21 cellular contexts compared by ENCODE assay signal in the genomic region with DNA sequence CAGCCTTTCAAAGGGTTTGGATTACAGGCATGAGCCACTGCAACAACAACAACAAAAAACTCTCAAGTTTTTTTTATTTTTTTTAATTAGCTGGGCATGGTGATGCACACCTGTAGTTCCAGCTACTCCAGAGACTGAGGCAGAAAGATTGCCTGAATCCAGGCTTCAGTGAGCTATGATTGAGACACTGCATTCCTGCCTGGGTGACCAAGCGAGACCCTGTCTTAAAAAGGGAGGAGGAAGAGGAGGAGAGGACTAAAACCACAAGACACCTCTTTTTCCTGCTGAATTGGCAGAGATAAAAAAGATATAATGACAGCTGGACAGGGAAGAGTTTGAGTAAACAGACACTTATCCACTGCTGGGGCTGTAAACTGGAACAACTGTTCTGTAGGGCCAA. TPM values are rescaled to one million over a fixed set of nuclear protein-coding genes. Genes with fewer than 3 reads are reported as not detected.
"Had no signal": no experiment of that assay in that cellular context is flagged by ENCODE, and none has a peak within 500 bp of the region (broad histone marks: within the 10 kb centered on the region; RNA-seq: fewer than 3 reads in every experiment).

No MANE protein-coding gene starts in this region.

- DNase-seq: activated CD4-positive, alpha-beta T cell treated with anti-CD3 and anti-CD28 coated beads for 48 hours; activated CD4-positive, alpha-beta T cell treated with anti-CD3 and anti-CD28 coated beads, Interleukin-2, amount 50 U/mL, for 48 hours; activated CD8-positive, alpha-beta memory T cell treated with anti-CD3 and anti-CD28 coated beads for 24 hours; activated effector memory CD4-positive, alpha-beta T cell treated with Interleukin-2 at 50 U/mL for 16 hours; activated naive CD4-positive, alpha-beta T cell treated with anti-CD3 and anti-CD28 coated beads for 36 hours; activated naive CD8-positive, alpha-beta T cell treated with anti-CD3 and anti-CD28 coated beads, Interleukin-2, amount 10 ng/mL, durations not matched to agents 7 days and 5 days; dorsolateral prefrontal cortex; effector memory CD4-positive, alpha-beta T cell; glutamatergic neuron; islet precursor cell; left colon; midbrain; naive thymus-derived CD4-positive, alpha-beta T cell; right lobe of liver; stimulated activated CD4-positive, alpha-beta T cell treated with anti-CD3 and anti-CD28 coated beads, Interleukin-12 subunit alpha, Interleukin-12 subunit beta, amount 100 ng/mL, for 4 hours; stimulated activated CD4-positive, alpha-beta T cell treated with anti-CD3 and anti-CD28 coated beads, Interleukin-4, amount 100 ng/mL, for 1 hour; stimulated activated naive CD8-positive, alpha-beta T cell treated with anti-CD3 and anti-CD28 coated beads, Interleukin-15, Interleukin-2, amounts not matched to agents 100 U/mL and 50 U/mL, for 24 hours; testis; transverse colon had no signal

- FAIRE-seq: frontal cortex had no signal

RNA-seq across cellular contexts. Expression of a gene that starts 22.7 kb away (rescaled TPM):
- polyA plus RNA-seq: cardiac muscle cell; naive thymus-derived CD4-positive, alpha-beta T cell had no signal

RNA-seq across cellular contexts. Expression of a gene that starts 42.9 kb away (rescaled TPM):
- polyA plus RNA-seq: naive thymus-derived CD4-positive, alpha-beta T cell had no signal
